In genomic region chr5:149761461-149761860, GRCh38 we compare ENCODE assay signal across 19 cellular contexts. TPM values are rescaled to one million over a fixed set of nuclear protein-coding genes. Genes with fewer than 3 reads are reported as not detected.
DNase-seq lines count a peak whose midpoint lies in the region; ATAC-seq, FAIRE-seq and TF ChIP-seq lines count a peak whose summit lies in the region.
"Had no signal": no experiment of that assay in that cellular context is flagged by ENCODE, and none has a peak within 500 bp of the region (broad histone marks: within the 10 kb centered on the region; RNA-seq: fewer than 3 reads in every experiment).

No MANE protein-coding gene starts in this region.

- no peaks in the 10 kb centered on the region for H3K79me2 ChIP-seq in neural progenitor cell (ENCODE audit: low read depth)

- peaks cover 4% of the 10 kb centered on the region for H3K27me3 Mint-ChIP-seq in neural progenitor cell (ENCODE audit: insufficient read depth, low read depth)
- H3K27me3 Mint-ChIP-seq: B cell; CD4-positive, alpha-beta T cell had no signal

- TF ChIP-seq CTCF in A549 (IDR thresholded peaks at IDR 0.05): no peak
- no peak for TF ChIP-seq CTCF in LNCaP clone FGC (IDR thresholded peaks at IDR 0.05; ENCODE audit: control insufficient read depth, extremely low read depth, insufficient read depth)
- TF ChIP-seq CTCF in neural progenitor cell (IDR thresholded peaks at IDR 0.05): no peak

- ATAC-seq in A549 (no peak), HG03571 (IDR thresholded peaks at IDR 0.05; ENCODE audit: unreplicated experiment) (no peak), GM19324 (IDR thresholded peaks at IDR 0.05; ENCODE audit: low FRiP score, unreplicated experiment) (no peak)

- H3K27me3 ChIP-seq in neural progenitor cell: no peaks in the 10 kb centered on the region

- no peak overlapping the region for H3K9ac ChIP-seq in neural progenitor cell

- no peaks in the 10 kb centered on the region for H3F3A ChIP-seq in neural progenitor cell (ENCODE audit: low read depth)

- H3K4me3 ChIP-seq in A549 (no peak overlapping the region), LNCaP clone FGC (ENCODE audit: low read depth, low read length) (no peak overlapping the region), neural progenitor cell (no peak overlapping the region)

- no peak for TF ChIP-seq RAD21 in A549 (conservative IDR thresholded peaks at IDR 0.05 in 1 of 2, IDR thresholded peaks at IDR 0.05 in 1 of 2)

- no peak overlapping the region for H2AFZ ChIP-seq in neural progenitor cell (replicated peaks)

- H3K9me3 ChIP-seq in A549 (peaks cover 6% of the 10 kb centered on the region; the same call in 2 of the 3 replicates), neural progenitor cell (ENCODE audit: low read depth) (no peaks in the 10 kb centered on the region)

- no peak for TF ChIP-seq POLR2A in A549 (IDR thresholded peaks at IDR 0.05; ENCODE audit: low read length)

- H3K4me3 Mint-ChIP-seq in neural progenitor cell: no peak overlapping the region
- H3K4me3 Mint-ChIP-seq: B cell; CD4-positive, alpha-beta T cell; HFFc6 had no signal

- H3K36me3 ChIP-seq in neural progenitor cell: no peaks in the 10 kb centered on the region

- WGBS in A549 (ENCODE audit: missing lambda C conversion rate): 37% methylated on average over 3 of the region's 3 CpGs

- H3K27ac Mint-ChIP-seq in neural progenitor cell: peak overlapping the region; percentile 61
- H3K27ac Mint-ChIP-seq: B cell; CD4-positive, alpha-beta T cell; HFFc6 had no signal

- no peaks in the 10 kb centered on the region for H4K20me1 ChIP-seq in neural progenitor cell (ENCODE audit: low read depth)

- peaks cover 23% of the 10 kb centered on the region; the same call in 2 of the 3 replicates for H3K4me1 ChIP-seq in A549
- H3K4me1 ChIP-seq in neural progenitor cell: no peaks in the 10 kb centered on the region

- H3K27ac ChIP-seq in A549 (no peak overlapping the region; a peak in 1 of 6 replicates), neural progenitor cell (no peak overlapping the region)
- H3K27ac ChIP-seq: HL-60 had no signal

- FAIRE-seq in A549 (lab: Jason Lieb, UNC): no peak
- FAIRE-seq: GM19239, H1 had no signal

- peaks cover 34% of the 10 kb centered on the region for H3K4me1 Mint-ChIP-seq in neural progenitor cell
- H3K4me1 Mint-ChIP-seq: B cell had no signal

- DNase-seq in A549 (ENCODE audit: low read depth in 1 of 2, low spot score in 1 of 2) (no peak), LNCaP clone FGC (ENCODE audit: low read depth) (peak; percentile 30), glomerular visceral epithelial cell (ENCODE audit: extremely low spot score) (peak; percentile 58), neural progenitor cell (ENCODE audit: low spot score) (no peak), NCI-H1417 treated with DMSO at 0.1 percent for 48 hours (lab: John Stamatoyannopoulos, UW) (no peak), NCI-H526 treated with DMSO at 0.1 percent for 48 hours (lab: John Stamatoyannopoulos, UW) (no peak)
- DNase-seq: 8988T; CD4-positive, alpha-beta T cell; DMS153; DND-41; GDM1; HCEC 1CT; HFFc6 had no signal

- TF ChIP-seq EP300 in A549 (IDR thresholded peaks at IDR 0.05): no peak

- no peaks in the 10 kb centered on the region for H3K36me3 Mint-ChIP-seq in neural progenitor cell

- H3K4me2 ChIP-seq in A549: peak overlapping the region; percentile 35
- H3K4me2 ChIP-seq in neural progenitor cell: no peak overlapping the region

- peaks cover 6% of the 10 kb centered on the region for H3K9me3 Mint-ChIP-seq in neural progenitor cell
- H3K9me3 Mint-ChIP-seq: CD4-positive, alpha-beta T cell had no signal

- CTCF ChIA-PET in A549 (lab: Yijun Ruan, JAX): interaction anchor here (1.9 kb wide), 1 partner anchor 94 kb away, joined by 6 read pairs; no protein-coding TSS in a partner anchor

- POLR2A ChIA-PET in A549 (lab: Yijun Ruan, JAX): no interaction called here

TF ChIP-seq in A549, 52 proteins besides CTCF, POLR2A, EP300 and RAD21:
- TF ChIP-seq ZFP36 (IDR thresholded peaks at IDR 0.05; ENCODE audit: borderline replicate concordance, partially characterized antibody) (no peak), TP53 (CRISPR knock-in tag; IDR thresholded peaks at IDR 0.05) (no peak), CEBPB (IDR thresholded peaks at IDR 0.05) (no peak), USF2 (IDR thresholded peaks at IDR 0.05) (no peak), SMC3 (IDR thresholded peaks at IDR 0.05) (no peak), SREBF2 (IDR thresholded peaks at IDR 0.05) (no peak), ZC3H11A (IDR thresholded peaks at IDR 0.05) (no peak), POLR2AphosphoS2 (conservative IDR thresholded peaks at IDR 0.05; ENCODE audit: low read length) (no peak)

RNA-seq across cellular contexts. Expression of gene PPARGC1B, which starts 31.4 kb away (rescaled TPM):
- 1.0 and 1.1 TPM in 2 replicates for polyA plus RNA-seq in A549 (2011; rRNA removed)
- polyA plus RNA-seq in A549 (2012; cell fraction: cytosol; rRNA removed): 1.3 and 1.6 TPM in 2 replicates
- polyA plus RNA-seq in A549 (2012; cell fraction: nucleus; rRNA removed): 3.8 and 4.1 TPM in 2 replicates
- polyA plus RNA-seq in A549 (2017; fragmentation: RNase III; extraction: RNeasy Plus Mini Kit Qiagen cat#74134 plus additional on column Dnase treatment): 1.5 to 1.7 TPM (median 1.7 TPM) in 3 replicates
- polyA minus RNA-seq in A549 (2011; rRNA and poly(A)+ RNA removed): 2.4 and 4.5 TPM in 2 replicates
- total RNA-seq in neural progenitor cell (ENCODE audit: low replicate concordance): 0.36 and 0.71 TPM in 2 replicates

Comparison
In these comparisons a context has a peak if more than half of its experiments do, and no peak if none do; other contexts are left out.
1. DNase-seq: peak in LNCaP clone FGC (single experiment) and glomerular visceral epithelial cell (single experiment); none in A549 (0 of 2), neural progenitor cell (single experiment), NCI-H1417 treated with DMSO at 0.1 percent for 48 hours (single experiment) and NCI-H526 treated with DMSO at 0.1 percent for 48 hours (single experiment).